ENCODE assay signal across 1 cellular context in genomic region chr4:23212558-23212957, GRCh38.
TF ChIP-seq lines count a peak whose summit lies in the region.

No MANE protein-coding gene starts in this region.

TF ChIP-seq in H1, 55 proteins besides CTCF, POLR2A, EP300 and RAD21 (continued from another document):
- TF ChIP-seq, protein P1, sequence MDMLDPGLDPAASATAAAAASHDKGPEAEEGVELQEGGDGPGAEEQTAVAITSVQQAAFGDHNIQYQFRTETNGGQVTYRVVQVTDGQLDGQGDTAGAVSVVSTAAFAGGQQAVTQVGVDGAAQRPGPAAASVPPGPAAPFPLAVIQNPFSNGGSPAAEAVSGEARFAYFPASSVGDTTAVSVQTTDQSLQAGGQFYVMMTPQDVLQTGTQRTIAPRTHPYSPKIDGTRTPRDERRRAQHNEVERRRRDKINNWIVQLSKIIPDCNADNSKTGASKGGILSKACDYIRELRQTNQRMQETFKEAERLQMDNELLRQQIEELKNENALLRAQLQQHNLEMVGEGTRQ (IDR thresholded peaks at IDR 0.05; ENCODE audit: low read length) = no peak
- TF ChIP-seq RNF2 (IDR thresholded peaks at IDR 0.05; ENCODE audit: borderline replicate concordance, low read depth, low read length, missing control alignments, poor library complexity, severe bottlenecking) (no peak), TBP (IDR thresholded peaks at IDR 0.05; ENCODE audit: low read depth, low read length) (no peak), CEBPB (IDR thresholded peaks at IDR 0.05; ENCODE audit: low read depth, low read length) (no peak), BRCA1 (IDR thresholded peaks at IDR 0.05; ENCODE audit: low read depth, low read length) (no peak), CHD1 (IDR thresholded peaks at IDR 0.05; ENCODE audit: low read depth, low read length) (no peak), CHD2 (IDR thresholded peaks at IDR 0.05; ENCODE audit: low read length) (no peak), KDM4A (IDR thresholded peaks at IDR 0.05; ENCODE audit: low read depth, low read length, severe bottlenecking) (no peak), POLR2AphosphoS5 (IDR thresholded peaks at IDR 0.05; ENCODE audit: low read depth, low read length) (no peak), BACH1 (IDR thresholded peaks at IDR 0.05; ENCODE audit: low read length) (no peak), HDAC6 (IDR thresholded peaks at IDR 0.05; ENCODE audit: low read depth, low read length) (no peak), PHF8 (conservative IDR thresholded peaks at IDR 0.05; ENCODE audit: low read depth, low read length) (no peak), MAFK (IDR thresholded peaks at IDR 0.05; ENCODE audit: low read depth, low read length) (no peak)
